11 cellular contexts compared by ENCODE assay signal in genomic region chr15:32867313-32867626, GRCh38.
DNase-seq lines count a peak whose midpoint lies in the region; TF ChIP-seq lines count a peak whose summit lies in the region.
"Had no signal": no experiment of that assay in that cellular context is flagged by ENCODE, and none has a peak within 500 bp of the region (broad histone marks: within the 10 kb centered on the region; RNA-seq: fewer than 3 reads in every experiment).

No MANE protein-coding gene starts in this region.

- H3K9ac ChIP-seq in skeletal muscle satellite cell (ENCODE audit: low read depth, low read length): peak overlapping the region; percentile 65
- H3K9ac ChIP-seq in Karpas-422 (ENCODE audit: low read length): no peak overlapping the region

- no peaks in the 10 kb centered on the region for H4K20me1 ChIP-seq in Karpas-422 (ENCODE audit: insufficient read depth, low read depth, low read length)

- H3K9me3 ChIP-seq in SJSA1 (replicated peaks): no peaks in the 10 kb centered on the region
- H3K9me3 ChIP-seq in skeletal muscle satellite cell (replicated peaks; ENCODE audit: low read length): no peaks in the 10 kb centered on the region
- H3K9me3 ChIP-seq in Karpas-422 (ENCODE audit: low read length): no peaks in the 10 kb centered on the region

- DNase-seq in DMS53 (lab: John Stamatoyannopoulos, UW): peak; percentile 46
- DNase-seq in DMS53 treated with DMSO at 0.1 percent for 48 hours (lab: John Stamatoyannopoulos, UW; ENCODE audit: unreplicated experiment): no peak
- DNase-seq in SJSA1 (ENCODE audit: low read depth in 1 of 2, low spot score in 2 of 2): peak; percentile 63 to 86
- peak; percentile 77 for DNase-seq in fibroblast of pulmonary artery (ENCODE audit: low read depth)
- DNase-seq in NCI-H82 treated with DMSO at 0.1 percent for 48 hours (lab: John Stamatoyannopoulos, UW; ENCODE audit: unreplicated experiment): no peak
- no peak for DNase-seq in Karpas-422
- DNase-seq in epidermal melanocyte (ENCODE audit: insufficient read length, low spot score): no peak
- DNase-seq: NCI-H2029 treated with DMSO at 0.1 percent for 48 hours had no signal

- no peaks in the 10 kb centered on the region for H3K79me2 ChIP-seq in Karpas-422 (ENCODE audit: low read length)

- peak overlapping the region; percentile 97 for H3K27ac ChIP-seq in SJSA1
- no peak overlapping the region for H3K27ac ChIP-seq in Karpas-422 (ENCODE audit: low read length)
- H3K27ac ChIP-seq: 22Rv1 had no signal

- no peak overlapping the region for H2AFZ ChIP-seq in Karpas-422 (ENCODE audit: low read length)

- H3K27me3 ChIP-seq in SJSA1 (replicated peaks): no peaks in the 10 kb centered on the region
- no peaks in the 10 kb centered on the region for H3K27me3 ChIP-seq in skeletal muscle satellite cell (ENCODE audit: control insufficient read depth, insufficient read depth, low read length)
- H3K27me3 ChIP-seq in Karpas-422 (ENCODE audit: low read length): no peaks in the 10 kb centered on the region

- peak overlapping the region; percentile 11 for H3K4me2 ChIP-seq in skeletal muscle satellite cell (ENCODE audit: low read length)
- H3K4me2 ChIP-seq in Karpas-422 (ENCODE audit: low read depth, low read length, poor library complexity, severe bottlenecking): no peak overlapping the region

- H3K36me3 ChIP-seq in SJSA1: no peaks in the 10 kb centered on the region; the same call in 1 of the 2 replicates
- no peaks in the 10 kb centered on the region for H3K36me3 ChIP-seq in skeletal muscle satellite cell (ENCODE audit: insufficient read depth, low read length)
- no peaks in the 10 kb centered on the region for H3K36me3 ChIP-seq in Karpas-422 (ENCODE audit: insufficient read depth, low read length)

- TF ChIP-seq CTCF in fibroblast of pulmonary artery (IDR thresholded peaks at IDR 0.05; ENCODE audit: low read length, missing control alignments): no peak

- H3K4me1 ChIP-seq in SJSA1 (replicated peaks) (peaks cover 84% of the 10 kb centered on the region), skeletal muscle satellite cell (ENCODE audit: control insufficient read depth, insufficient read depth, low read length) (peaks cover 72% of the 10 kb centered on the region), Karpas-422 (ENCODE audit: low read length) (peaks cover 12% of the 10 kb centered on the region)

- no peaks in the 10 kb centered on the region for H3K9me2 ChIP-seq in Karpas-422 (replicated peaks; ENCODE audit: insufficient read depth, low read length)

- no peak overlapping the region for H3K4me3 ChIP-seq in SJSA1
- H3K4me3 ChIP-seq in fibroblast of pulmonary artery (replicated peaks; ENCODE audit: low read depth, low read length): no peak overlapping the region
- H3K4me3 ChIP-seq in skeletal muscle satellite cell (ENCODE audit: low read length): no peak overlapping the region
- H3K4me3 ChIP-seq in Karpas-422 (ENCODE audit: low read length): no peak overlapping the region
- H3K4me3 ChIP-seq: GM12878 had no signal

Comparison
In these comparisons a context has a peak if more than half of its experiments do, and no peak if none do; other contexts are left out.
1. DNase-seq: peak in DMS53 (single experiment), SJSA1 (2 of 2) and fibroblast of pulmonary artery (single experiment); none in DMS53 treated with DMSO at 0.1 percent for 48 hours (single experiment), NCI-H82 treated with DMSO at 0.1 percent for 48 hours (single experiment), Karpas-422 (single experiment) and epidermal melanocyte (single experiment).